In the genomic region with DNA sequence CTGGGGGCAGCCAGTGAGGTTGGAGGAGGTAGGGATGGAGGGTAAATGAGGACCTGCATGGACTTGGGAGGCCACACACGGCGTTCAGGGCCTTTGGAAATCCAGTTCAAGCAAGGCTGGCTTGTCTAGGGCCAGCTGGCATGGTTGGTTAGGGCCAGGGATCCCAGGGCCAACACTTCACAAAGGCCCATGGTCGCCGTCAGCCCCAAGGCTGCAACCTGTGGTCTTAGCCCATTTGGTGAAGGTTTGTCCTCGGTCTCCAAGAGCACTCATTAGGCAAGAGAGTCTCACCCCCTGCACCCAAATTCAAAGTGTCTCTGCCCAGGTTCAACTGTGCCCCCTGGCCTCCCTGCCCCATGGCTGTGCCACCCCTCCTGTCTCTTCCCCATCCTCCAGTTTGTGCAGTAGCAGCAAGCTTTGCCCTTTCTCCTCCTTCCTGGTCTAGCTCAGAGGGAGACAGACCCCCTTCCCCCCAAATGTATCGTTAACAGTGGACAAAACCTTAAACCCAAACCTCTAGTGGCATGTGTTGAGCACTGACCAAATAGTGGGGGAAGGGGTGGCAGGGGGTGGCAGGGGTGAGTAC, we compare ENCODE assay signal across 8 cellular contexts.
DNase-seq lines count a peak whose midpoint lies in the region; ATAC-seq and TF ChIP-seq lines count a peak whose summit lies in the region.

No MANE protein-coding gene starts in this region.

- no peak for DNase-seq in HAP-1 (ENCODE audit: low spot score in 2 of 2)
- DNase-seq in Peyer's patch = peak in 1 of 3 donors; percentile 34
- DNase-seq in esophagus squamous epithelium (lab: John Stamatoyannopoulos, UW) = no peak
- no peak for DNase-seq in progenitor cell of endocrine pancreas (ENCODE audit: low spot score, unreplicated experiment)
- DNase-seq in NCI-H2196 treated with DMSO at 0.1 percent for 48 hours (lab: John Stamatoyannopoulos, UW; ENCODE audit: unreplicated experiment) = no peak

- peak overlapping the region; percentile 79 for H3K4me3 Mint-ChIP-seq in progenitor cell of endocrine pancreas (ENCODE audit: low read depth)

- peaks cover 20% of the 10 kb centered on the region for H3K4me1 Mint-ChIP-seq in progenitor cell of endocrine pancreas (ENCODE audit: low read depth)

- peaks cover 18% of the 10 kb centered on the region for H3K27me3 Mint-ChIP-seq in progenitor cell of endocrine pancreas

- no peak overlapping the region for H3K27ac Mint-ChIP-seq in progenitor cell of endocrine pancreas

- no peak for TF ChIP-seq CTCF in Peyer's patch (IDR thresholded peaks at IDR 0.05)
- no peak for TF ChIP-seq CTCF in esophagus squamous epithelium (IDR thresholded peaks at IDR 0.05)
- no peak for TF ChIP-seq CTCF in progenitor cell of endocrine pancreas (IDR thresholded peaks at IDR 0.05; ENCODE audit: unreplicated experiment)

- H3K4me3 ChIP-seq in HAP-1 (peak overlapping the region; percentile 35; the same call in 1 of the 2 replicates), Peyer's patch (peak overlapping the region in 3 of 4 donors; percentile 49 to 71 (median 65)), esophagus squamous epithelium (peak overlapping the region in 2 of 4 donors; percentile 70 to 76)

- H3K36me3 Mint-ChIP-seq in progenitor cell of endocrine pancreas (ENCODE audit: insufficient read depth) = no peaks in the 10 kb centered on the region

- H3K4me1 ChIP-seq in HAP-1 = peaks cover 23% of the 10 kb centered on the region
- H3K4me1 ChIP-seq in Peyer's patch = peaks cover 0 to 32% (median 4%) of the 10 kb centered on the region in 4 donors
- peaks cover 15 to 52% (median 27%) of the 10 kb centered on the region in 3 donors for H3K4me1 ChIP-seq in esophagus squamous epithelium

- H3K9me3 ChIP-seq in HAP-1 (no peaks in the 10 kb centered on the region), Peyer's patch (no peaks in the 10 kb centered on the region), esophagus squamous epithelium (no peaks in the 10 kb centered on the region)

- ATAC-seq in HG02981 (IDR thresholded peaks at IDR 0.05; ENCODE audit: unreplicated experiment) (no peak), GM18907 (IDR thresholded peaks at IDR 0.05; ENCODE audit: unreplicated experiment) (no peak), HG03175 (IDR thresholded peaks at IDR 0.05; ENCODE audit: unreplicated experiment) (no peak)

- 45% methylated on average over 2 of the region's 6 CpGs; no CpG with 5 or more reads in 1 of the 2 donors for WGBS in esophagus squamous epithelium, 2 donors

- H3K36me3 ChIP-seq in HAP-1 (replicated peaks) = no peaks in the 10 kb centered on the region
- H3K36me3 ChIP-seq in Peyer's patch = no peaks in the 10 kb centered on the region
- no peaks in the 10 kb centered on the region for H3K36me3 ChIP-seq in esophagus squamous epithelium

- TF ChIP-seq POLR2A in Peyer's patch (IDR thresholded peaks at IDR 0.05) (no peak), esophagus squamous epithelium (IDR thresholded peaks at IDR 0.05) (no peak)

- intact Hi-C loops in esophagus squamous epithelium (cut with DNase I) = loop anchor here (5.0 to 10.0 kb wide), 3 partner anchors 248 to 386 kb away; no protein-coding TSS in a partner anchor

- in situ Hi-C loops in HAP-1 (cut with MboI; ENCODE audit: low sequenced_read_pairs) = loop anchor here (10.0 to 25.0 kb wide), 2 partner anchors 526 to 1018 kb away; partner anchors contain the start of gene FBXL14

- no peaks in the 10 kb centered on the region for H3K9me3 Mint-ChIP-seq in progenitor cell of endocrine pancreas (ENCODE audit: low read depth)

- H3K27me3 ChIP-seq in HAP-1 (ENCODE audit: low read depth) (no peaks in the 10 kb centered on the region), Peyer's patch (no peaks in the 10 kb centered on the region), esophagus squamous epithelium (no peaks in the 10 kb centered on the region)

- H3K27ac ChIP-seq in Peyer's patch = peak overlapping the region in 3 of 4 donors; percentile 25 to 91 (median 67)
- H3K27ac ChIP-seq in esophagus squamous epithelium = peak overlapping the region in 3 of 4 donors; percentile 95 to 96 (median 95)
